ENCODE assay signal across 20 cellular contexts in genomic region chr10:62795750-62796149, GRCh38. TPM values are rescaled to one million over a fixed set of nuclear protein-coding genes. Genes with fewer than 3 reads are reported as not detected.
A peak's percentile ranks its signal among the peaks of the same experiment; 100 is the strongest.
DNase-seq lines count a peak whose midpoint lies in the region; FAIRE-seq and TF ChIP-seq lines count a peak whose summit lies in the region.
"Had no signal": no experiment of that assay in that cellular context is flagged by ENCODE, and none has a peak within 500 bp of the region (broad histone marks: within the 10 kb centered on the region; RNA-seq: fewer than 3 reads in every experiment).

No MANE protein-coding gene starts in this region.

- no peaks in the 10 kb centered on the region for H3K4me1 ChIP-seq in H1 (replicated peaks in 1 of 4; ENCODE audit: control insufficient read depth in 3 of 4, insufficient read depth in 4 of 4, low read length in 3 of 4)
- peaks cover 9 to 20% of the 10 kb centered on the region in 2 donors for H3K4me1 ChIP-seq in thyroid gland

- no peaks in the 10 kb centered on the region for H4K20me1 ChIP-seq in H1 (replicated peaks in 1 of 2; ENCODE audit: control insufficient read depth in 1 of 2, insufficient read depth in 2 of 2, low read length in 2 of 2)
- H4K20me1 ChIP-seq: BLaER1 treated with 17β-estradiol and CSF1 and Interleukin-3, amounts not matched to agents 10 nM and 100 nM had no signal

- POLR2A ChIA-PET in H1 (lab: Charles Lee; ENCODE audit: partially characterized antibody) = no interaction called here

- CTCF ChIA-PET in H1 (lab: Charles Lee; ENCODE audit: partially characterized antibody) = no interaction called here

- no peak overlapping the region for H4K8ac ChIP-seq in H1 (ENCODE audit: extremely low read depth, insufficient read depth, low read length)

- H3K4me2 ChIP-seq in H1 (ENCODE audit: insufficient read depth in 1 of 2, low read depth in 2 of 2, low read length in 2 of 2) = no peak overlapping the region
- H3K4me2 ChIP-seq: BLaER1 treated with 17β-estradiol and CSF1 and Interleukin-3, amounts not matched to agents 10 nM and 100 nM had no signal

- H3K23me2 ChIP-seq in H1 (ENCODE audit: low read depth, low read length) = no peaks in the 10 kb centered on the region; the same call in 1 of the 2 replicates

- no peak overlapping the region for H3K56ac ChIP-seq in H1 (replicated peaks; ENCODE audit: insufficient read length, low read depth, low read length)

- H3K4me3 ChIP-seq in H1 (ENCODE audit: extremely low read depth in 1 of 4, insufficient read depth in 2 of 4, low read depth in 3 of 4, low read length in 4 of 4) (no peak overlapping the region), thyroid gland (replicated peaks in 1 of 3) (no peak overlapping the region)
- H3K4me3 ChIP-seq: BLaER1 treated with 17β-estradiol and CSF1 and Interleukin-3, amounts not matched to agents 10 nM and 100 nM; GM12878; GM23248 had no signal

- H3K27ac ChIP-seq in H1 (ENCODE audit: low read depth, low read length) = no peak overlapping the region
- peak overlapping the region in 1 of 3 donors; percentile 24 for H3K27ac ChIP-seq in thyroid gland
- H3K27ac ChIP-seq: 22Rv1; BLaER1 treated with 17β-estradiol and CSF1 and Interleukin-3, amounts not matched to agents 10 nM and 100 nM; GM23248 had no signal

- TF ChIP-seq CTCF in H1 (IDR thresholded peaks at IDR 0.05; ENCODE audit: control extremely low read depth in 1 of 3, insufficient read depth in 1 of 3, low read depth in 1 of 3, low read length in 3 of 3) = no peak
- no peak for TF ChIP-seq CTCF in thyroid gland (IDR thresholded peaks at IDR 0.05)

- no peak overlapping the region for H3K4ac ChIP-seq in H1 (replicated peaks; ENCODE audit: insufficient read length, low read depth, low read length)

- no peak overlapping the region for H2BK5ac ChIP-seq in H1 (ENCODE audit: low read depth, low read length)

- peak; percentile 43 for DNase-seq in DMS 273 (lab: John Stamatoyannopoulos, UW; ENCODE audit: unreplicated experiment)
- no peak for DNase-seq in DMS 273 treated with DMSO at 0.1 percent for 48 hours (lab: John Stamatoyannopoulos, UW)
- DNase-seq in NCI-H446 (lab: John Stamatoyannopoulos, UW) = peak; percentile 3 to 64
- no peak for DNase-seq in H1 (ENCODE audit: low read depth in 1 of 2, low spot score in 2 of 2)
- peak; percentile 67 to 78 for DNase-seq in thyroid gland
- DNase-seq in GF-D8 (lab: John Stamatoyannopoulos, UW) = no peak
- no peak for DNase-seq in foreskin melanocyte
- DNase-seq: CD4-positive, alpha-beta T cell; CD8-positive, alpha-beta memory T cell; DMS153; DND-41; GM23248; H9 had no signal

- H2BK12ac ChIP-seq in H1 (ENCODE audit: low read depth, low read length) = no peak overlapping the region

- no peak overlapping the region for H3K14ac ChIP-seq in H1 (ENCODE audit: insufficient read length)

- FAIRE-seq in H1 (lab: Jason Lieb, UNC) = no peak
- FAIRE-seq: A204.1, D721Med, G401.6, GM12878, GM19239 had no signal

- H2BK120ac ChIP-seq in H1 (replicated peaks; ENCODE audit: low read depth, low read length) = no peak overlapping the region

- H2BK20ac ChIP-seq in H1 (ENCODE audit: low read length) = no peak overlapping the region

- H3K36me3 ChIP-seq in H1 (ENCODE audit: control insufficient read depth in 2 of 4, insufficient read depth in 4 of 4, low read length in 3 of 4) (no peaks in the 10 kb centered on the region), thyroid gland (no peaks in the 10 kb centered on the region)
- H3K36me3 ChIP-seq: BLaER1 treated with 17β-estradiol and CSF1 and Interleukin-3, amounts not matched to agents 10 nM and 100 nM had no signal

- H3K9ac ChIP-seq in H1 (replicated peaks in 1 of 4; ENCODE audit: extremely low read depth in 1 of 4, low read depth in 3 of 4, low read length in 3 of 4) = no peak overlapping the region
- H3K9ac ChIP-seq: BLaER1 treated with 17β-estradiol and CSF1 and Interleukin-3, amounts not matched to agents 10 nM and 100 nM; GM23248 had no signal

- no peak overlapping the region for H4K91ac ChIP-seq in H1 (replicated peaks; ENCODE audit: insufficient read length, low read length)

- H3K79me1 ChIP-seq in H1 (ENCODE audit: low read depth, low read length) = no peaks in the 10 kb centered on the region

- H3K9me3 ChIP-seq in H1 (ENCODE audit: insufficient read depth in 2 of 2, low read depth in 1 of 2, low read length in 1 of 2) (no peaks in the 10 kb centered on the region), thyroid gland (no peaks in the 10 kb centered on the region)
- H3K9me3 ChIP-seq: BLaER1 treated with 17β-estradiol and CSF1 and Interleukin-3, amounts not matched to agents 10 nM and 100 nM had no signal

- no peak overlapping the region for H4K5ac ChIP-seq in H1 (ENCODE audit: insufficient read length, low read depth, low read length)

- H3K18ac ChIP-seq in H1 (ENCODE audit: extremely low read depth, low read length) = no peak overlapping the region

- H3K79me2 ChIP-seq in H1 (ENCODE audit: control insufficient read depth in 1 of 2, insufficient read depth in 2 of 2, low read length in 2 of 2) = no peaks in the 10 kb centered on the region

- intact Hi-C loops in thyroid gland (cut with DNase I) = no loop called here

- H3K27me3 ChIP-seq in H1 (replicated peaks in 1 of 4; ENCODE audit: control insufficient read depth in 3 of 4, extremely low read depth in 1 of 4, insufficient read depth in 3 of 4, low read length in 3 of 4) (no peaks in the 10 kb centered on the region), thyroid gland (no peaks in the 10 kb centered on the region)
- H3K27me3 ChIP-seq: BLaER1 treated with 17β-estradiol and CSF1 and Interleukin-3, amounts not matched to agents 10 nM and 100 nM had no signal

- H2AFZ ChIP-seq in H1 (ENCODE audit: low read length) = no peak overlapping the region
- H2AFZ ChIP-seq: GM23248 had no signal

- H2AK5ac ChIP-seq in H1 (ENCODE audit: low read depth, low read length) = no peak overlapping the region

- H2BK15ac ChIP-seq in H1 (ENCODE audit: low read length) = peak overlapping the region; percentile 18; the same call in 1 of the 2 replicates

- no peak overlapping the region for H3K23ac ChIP-seq in H1 (ENCODE audit: insufficient read length)

- whole genome bisulfite sequencing in H1 (ENCODE audit: extremely low coverage in 1 of 2, insufficient coverage in 1 of 2, insufficient read length in 1 of 2, insufficient replicate concordance in 2 of 2, low coverage in 1 of 2, low lambda C conversion rate in 2 of 2, missing lambda C conversion rate in 1 of 2), 2 experiments = 86% methylated on average over 3 of the region's 3 CpGs; no CpG with 5 or more reads in 1 of the 2 experiments
- 38 to 43% methylated on average over 3 of the region's 3 CpGs for WGBS in thyroid gland, 2 donors

- TF ChIP-seq POLR2A in H1 (IDR thresholded peaks at IDR 0.05; ENCODE audit: control extremely low read depth in 1 of 2, low read depth in 2 of 2, low read length in 2 of 2) = no peak
- no peak for TF ChIP-seq POLR2A in thyroid gland (IDR thresholded peaks at IDR 0.05)

- TF ChIP-seq RAD21 in H1 (IDR thresholded peaks at IDR 0.05 in 1 of 2, conservative IDR thresholded peaks at IDR 0.05 in 1 of 2; ENCODE audit: low read depth in 2 of 2, low read length in 2 of 2) = no peak

- no peak for TF ChIP-seq EP300 in H1 (IDR thresholded peaks at IDR 0.05; ENCODE audit: borderline replicate concordance in 1 of 2, low read depth in 2 of 2, low read length in 2 of 2)

TF ChIP-seq in H1, 55 proteins besides CTCF, POLR2A, EP300 and RAD21:
- TF ChIP-seq GTF2F1 (IDR thresholded peaks at IDR 0.05; ENCODE audit: borderline replicate concordance, low read depth, low read length) = no peak
- TF ChIP-seq KDM1A (IDR thresholded peaks at IDR 0.05; ENCODE audit: borderline replicate concordance, low read length) = no peak

RNA-seq across cellular contexts. Expression of gene ADO, which starts 8.8 kb away (rescaled TPM):
- 27.9 and 29.2 TPM in 2 replicates for total RNA-seq in H1 (2021; fragmentation: NEBNext Ultra II Directional; extraction: Animal tissue kit (Norgen Biotek cat#: 25700))
- polyA plus RNA-seq in H1 (2011; rRNA removed) = 18.7 and 23.7 TPM in 2 replicates
- polyA plus RNA-seq in H1 (2011; cell fraction: cytosol; rRNA removed) = 18.5 TPM
- 14.2 TPM for polyA plus RNA-seq in H1 (2011; cell fraction: nucleus; rRNA removed)
- 12.0 to 16.6 TPM (median 13.3 TPM) in 4 replicates for polyA plus RNA-seq in H1 (2012, experiment 1 of 2)
- polyA plus RNA-seq in H1 (2012, experiment 2 of 2) = 11.2 TPM
- 20.0 TPM for polyA plus RNA-seq in H1 (2013, experiment 1 of 2)
- polyA plus RNA-seq in H1 (2013, experiment 2 of 2) = 20.1 TPM
- 14.0 and 16.9 TPM in 2 replicates for polyA minus RNA-seq in H1 (2011; rRNA and poly(A)+ RNA removed)
- 20.9 TPM for polyA minus RNA-seq in H1 (2011; cell fraction: cytosol; rRNA and poly(A)+ RNA removed)
- 32.6 TPM for polyA minus RNA-seq in H1 (2011; cell fraction: nucleus; rRNA and poly(A)+ RNA removed)
- total RNA-seq in thyroid gland = 10 to 100 TPM; 21.8 to 29.7 (median 24.6) TPM

RNA-seq across cellular contexts. Expression of gene EGR2, which starts 20.4 kb away (rescaled TPM):
- total RNA-seq in H1 (2021; fragmentation: NEBNext Ultra II Directional; extraction: Animal tissue kit (Norgen Biotek cat#: 25700)) = 2.1 and 3.0 TPM in 2 replicates
- polyA plus RNA-seq in H1 (2011; rRNA removed) = 1.3 and 2.4 TPM in 2 replicates
- polyA plus RNA-seq in H1 (2011; cell fraction: cytosol; rRNA removed) = 0.98 TPM
- 2.8 TPM for polyA plus RNA-seq in H1 (2011; cell fraction: nucleus; rRNA removed)
- 0.92 to 1.7 TPM (median 1.3 TPM) in 4 replicates for polyA plus RNA-seq in H1 (2012, experiment 1 of 2)
- 1.3 TPM for polyA plus RNA-seq in H1 (2012, experiment 2 of 2)
- 0.61 TPM for polyA plus RNA-seq in H1 (2013, experiment 1 of 2)
- polyA plus RNA-seq in H1 (2013, experiment 2 of 2) = 0.57 TPM
- polyA minus RNA-seq in H1 (2011; rRNA and poly(A)+ RNA removed) = 1.8 and 2.3 TPM in 2 replicates
- polyA minus RNA-seq in H1 (2011; cell fraction: cytosol; rRNA and poly(A)+ RNA removed) = 0.51 TPM
- polyA minus RNA-seq in H1 (2011; cell fraction: nucleus; rRNA and poly(A)+ RNA removed) = 6.1 TPM
- 10 to 100 TPM in 1 of 4 donors, 1 to 10 TPM in 2, under 1 TPM in 1; 0.78 to 14.6 (median 2.9) TPM for total RNA-seq in thyroid gland
- polyA plus RNA-seq: CD8-positive, alpha-beta memory T cell had no signal

Comparison
In these comparisons a context has a peak if more than half of its experiments do, and no peak if none do; other contexts are left out.
1. DNase-seq: peak in DMS 273 (single experiment), NCI-H446 (2 of 2) and thyroid gland (2 of 2); none in DMS 273 treated with DMSO at 0.1 percent for 48 hours (single experiment), H1 (0 of 2), GF-D8 (single experiment) and foreskin melanocyte (single experiment).